Comparison of ENCODE assay signal across 1 cellular context in the genomic region with DNA sequence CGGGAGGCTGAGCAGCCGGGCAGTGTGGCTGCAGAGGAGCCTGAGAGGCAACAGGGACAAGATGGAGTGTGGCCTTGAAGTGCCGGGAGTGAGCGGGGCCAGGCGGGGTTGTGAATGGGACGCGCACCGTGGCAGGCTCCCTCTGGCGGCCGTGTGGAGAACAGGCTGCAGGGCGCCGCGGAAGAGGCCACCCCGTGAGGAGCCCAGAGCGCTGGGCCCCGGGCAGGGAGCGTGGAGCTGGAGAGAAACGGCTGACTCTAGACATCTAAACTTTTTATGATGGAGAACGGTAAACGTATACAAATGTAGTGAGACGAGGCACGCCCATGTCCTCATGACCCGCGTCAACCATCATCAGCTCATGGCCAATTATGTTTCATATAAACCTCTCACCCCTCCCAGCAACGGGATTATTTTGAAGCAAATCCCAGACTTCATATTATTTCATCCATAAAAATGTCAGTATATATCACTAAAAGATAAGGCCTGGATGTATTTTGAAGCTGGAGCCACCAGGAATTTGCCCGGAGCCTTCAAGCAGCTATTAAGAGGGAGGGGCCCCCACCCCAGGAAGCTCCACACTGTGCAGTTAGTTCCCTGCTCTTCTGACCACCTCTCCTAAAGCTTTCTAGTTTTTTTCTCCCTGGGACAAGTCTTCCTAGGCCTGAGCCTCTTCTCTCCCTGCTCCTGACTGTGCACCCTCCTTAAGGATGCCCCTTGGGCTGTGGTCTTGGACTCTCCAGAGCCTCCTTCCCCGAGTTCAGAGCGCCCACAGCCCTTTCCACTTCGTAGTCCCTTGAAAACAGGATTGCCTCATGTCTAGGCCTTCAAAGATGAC.
TF ChIP-seq lines count a peak whose summit lies in the region.

No MANE protein-coding gene starts in this region.

TF ChIP-seq in SK-N-SH, 30 proteins besides CTCF, POLR2A, EP300 and RAD21 (continued from another document):
- TF ChIP-seq, protein P1, sequence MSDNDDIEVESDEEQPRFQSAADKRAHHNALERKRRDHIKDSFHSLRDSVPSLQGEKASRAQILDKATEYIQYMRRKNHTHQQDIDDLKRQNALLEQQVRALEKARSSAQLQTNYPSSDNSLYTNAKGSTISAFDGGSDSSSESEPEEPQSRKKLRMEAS (IDR thresholded peaks at IDR 0.05; ENCODE audit: low read depth): peak; percentile 32; the same call in 1 of the 2 replicates
- no peak for TF ChIP-seq RFX5 (IDR thresholded peaks at IDR 0.05; ENCODE audit: low read length)
TF ChIP-seq in SK-N-SH: peak in this region for 3.
